23 cellular contexts compared by ENCODE assay signal in genomic region chr7:21368317-21368716, GRCh38.
DNase-seq lines count a peak whose midpoint lies in the region; ATAC-seq lines count a peak whose summit lies in the region.
"Had no signal": no experiment of that assay in that cellular context is flagged by ENCODE, and none has a peak within 500 bp of the region (broad histone marks: within the 10 kb centered on the region; RNA-seq: fewer than 3 reads in every experiment).

No MANE protein-coding gene starts in this region.

- peaks cover 34% of the 10 kb centered on the region for H3K4me1 Mint-ChIP-seq in stimulated activated naive CD8-positive, alpha-beta T cell treated with anti-CD3 and anti-CD28 coated beads, Interleukin-15, amount 100 ng/mL, for 72 hours

- H3K27ac Mint-ChIP-seq in stimulated activated naive CD8-positive, alpha-beta T cell treated with anti-CD3 and anti-CD28 coated beads, Interleukin-15, amount 100 ng/mL, for 72 hours, result no peak overlapping the region
- H3K27ac Mint-ChIP-seq: CD4-positive, alpha-beta memory T cell; T-helper 17 cell had no signal

- H3K4me3 Mint-ChIP-seq in stimulated activated naive CD8-positive, alpha-beta T cell treated with anti-CD3 and anti-CD28 coated beads, Interleukin-15, amount 100 ng/mL, for 72 hours, result no peak overlapping the region
- H3K4me3 Mint-ChIP-seq: CD4-positive, alpha-beta memory T cell; T-helper 17 cell had no signal

- no peak for ATAC-seq in HG03025 (IDR thresholded peaks at IDR 0.05; ENCODE audit: low FRiP score, unreplicated experiment)
- no peak for ATAC-seq in stimulated activated naive CD8-positive, alpha-beta T cell treated with anti-CD3 and anti-CD28 coated beads, Interleukin-15, amount 100 ng/mL, for 72 hours
- ATAC-seq: HepG2, T-helper 17 cell had no signal

- no peaks in the 10 kb centered on the region for H3K27me3 Mint-ChIP-seq in stimulated activated naive CD8-positive, alpha-beta T cell treated with anti-CD3 and anti-CD28 coated beads, Interleukin-15, amount 100 ng/mL, for 72 hours
- H3K27me3 Mint-ChIP-seq: T-helper 17 cell had no signal

- H3K9me3 Mint-ChIP-seq in stimulated activated naive CD8-positive, alpha-beta T cell treated with anti-CD3 and anti-CD28 coated beads, Interleukin-15, amount 100 ng/mL, for 72 hours, result peaks cover 0 to 6% of the 10 kb centered on the region in 2 donors

- DNase-seq in NCI-H1417 (lab: John Stamatoyannopoulos, UW) (peak in 2 of 3 experiments; percentile 9 to 58), NCI-H1417 treated with DMSO at 0.1 percent for 48 hours (lab: John Stamatoyannopoulos, UW) (no peak), NCI-H2029 treated with DMSO at 0.1 percent for 48 hours (lab: John Stamatoyannopoulos, UW) (peak; percentile 84), NCI-H510A treated with DMSO at 0.1 percent for 48 hours (lab: John Stamatoyannopoulos, UW) (peak; percentile 66), SHP77 treated with DMSO at 0.1 percent for 48 hours (lab: John Stamatoyannopoulos, UW) (peak; percentile 90)
- no peak for DNase-seq in stimulated activated CD4-positive, alpha-beta T cell treated with anti-CD3 and anti-CD28 coated beads, Interleukin-2, amount 100 ng/mL, for 48 hours
- DNase-seq in stimulated activated naive CD8-positive, alpha-beta T cell treated with anti-CD3 and anti-CD28 coated beads, Interleukin-15, amount 100 ng/mL, for 72 hours, result no peak
- DNase-seq: ACHN; CD4-positive, alpha-beta memory T cell; EL; GF-D8; H7; KBM-7; MM.1S; NCI-H1048; NCI-H1694 treated with DMSO at 0.1 percent for 48 hours; NCI-H2171; NCI-H446 treated with DMSO at 0.1 percent for 48 hours; Right ventricle myocardium superior; SW 1271; T-helper 17 cell had no signal

Comparison
In these comparisons a context has a peak if more than half of its experiments do, and no peak if none do; other contexts are left out.
1. DNase-seq: peak in NCI-H1417 (2 of 3), NCI-H2029 treated with DMSO at 0.1 percent for 48 hours (single experiment), NCI-H510A treated with DMSO at 0.1 percent for 48 hours (single experiment) and SHP77 treated with DMSO at 0.1 percent for 48 hours (single experiment); none in NCI-H1417 treated with DMSO at 0.1 percent for 48 hours (single experiment), stimulated activated CD4-positive, alpha-beta T cell treated with anti-CD3 and anti-CD28 coated beads, Interleukin-2, amount 100 ng/mL, for 48 hours (0 of 2) and stimulated activated naive CD8-positive, alpha-beta T cell treated with anti-CD3 and anti-CD28 coated beads, Interleukin-15, amount 100 ng/mL, for 72 hours (0 of 2).